In genomic region chr12:12221560-12221959, GRCh38 we compare ENCODE assay signal across 1 cellular context.
TF ChIP-seq lines count a peak whose summit lies in the region.

No MANE protein-coding gene starts in this region.

TF ChIP-seq in GM12878, 131 proteins besides CTCF, POLR2A, EP300 and RAD21 (continued from another document):
- no peak for TF ChIP-seq USF1 (IDR thresholded peaks at IDR 0.05; ENCODE audit: borderline replicate concordance, extremely low read length, insufficient read depth, low read depth, low read length)
- no peak for TF ChIP-seq NFIC (IDR thresholded peaks at IDR 0.05; ENCODE audit: low read depth, low read length)
- no peak for TF ChIP-seq SMAD1 (IDR thresholded peaks at IDR 0.05; ENCODE audit: low read depth, partially characterized antibody)
